In genomic region chr9:131651599-131651998, GRCh38 we compare ENCODE assay signal across 10 cellular contexts.
DNase-seq lines count a peak whose midpoint lies in the region; ATAC-seq and TF ChIP-seq lines count a peak whose summit lies in the region.
"Had no signal": no experiment of that assay in that cellular context is flagged by ENCODE, and none has a peak within 500 bp of the region (broad histone marks: within the 10 kb centered on the region; RNA-seq: fewer than 3 reads in every experiment).

No MANE protein-coding gene starts in this region.

- peaks cover 26% of the 10 kb centered on the region for H3K36me3 Mint-ChIP-seq in activated CD4-positive, alpha-beta T cell treated with anti-CD3 and anti-CD28 coated beads for 36 hours (ENCODE audit: low read depth)
- H3K36me3 Mint-ChIP-seq in stimulated activated memory B cell treated with anti-CD40 and anti-IgM and Interleukin-4, amounts not matched to agents 10 μg/mL and 1 μg/mL and 100 μg/mL, for 72 hours = peaks cover 52% of the 10 kb centered on the region

- no peaks in the 10 kb centered on the region for H3K9me3 Mint-ChIP-seq in activated CD4-positive, alpha-beta T cell treated with anti-CD3 and anti-CD28 coated beads for 36 hours (ENCODE audit: low read depth)
- no peaks in the 10 kb centered on the region for H3K9me3 Mint-ChIP-seq in stimulated activated memory B cell treated with anti-CD40 and anti-IgM and Interleukin-4, amounts not matched to agents 10 μg/mL and 1 μg/mL and 100 μg/mL, for 72 hours

- ATAC-seq in activated CD4-positive, alpha-beta T cell treated with anti-CD3 and anti-CD28 coated beads for 36 hours = peak; percentile 86
- no peak for ATAC-seq in stimulated activated memory B cell treated with anti-CD40 and anti-IgM and Interleukin-4, amounts not matched to agents 10 μg/mL and 1 μg/mL and 100 μg/mL, for 72 hours

- CTCF ChIA-PET in activated CD4-positive, alpha-beta T cell treated with anti-CD3 and anti-CD28 coated beads for 36 hours (lab: Charles Lee) = interaction anchor here (0.6 to 2.2 kb wide), 5 partner anchors 10 to 93 kb away, joined by 3 to 8 read pairs (median 5); no protein-coding TSS in a partner anchor
- CTCF ChIA-PET in RWPE1 (lab: Yijun Ruan, JAX) = interaction anchor here (0.6 to 1.3 kb wide), 2 partner anchors 45 to 742 kb away, joined by 3 to 5 read pairs; no protein-coding TSS in a partner anchor

- intact Hi-C loops in activated CD4-positive, alpha-beta T cell treated with anti-CD3 and anti-CD28 coated beads for 36 hours (cut with DNase I, micrococcal nuclease) = loop anchor here (1.0 to 10.0 kb wide), 3 partner anchors 9 to 353 kb away; no protein-coding TSS in a partner anchor

- H3K27ac Mint-ChIP-seq in activated CD4-positive, alpha-beta T cell treated with anti-CD3 and anti-CD28 coated beads for 36 hours = peak overlapping the region; percentile 76
- peak overlapping the region; percentile 75 for H3K27ac Mint-ChIP-seq in stimulated activated memory B cell treated with anti-CD40 and anti-IgM and Interleukin-4, amounts not matched to agents 10 μg/mL and 1 μg/mL and 100 μg/mL, for 72 hours
- H3K27ac Mint-ChIP-seq: progenitor cell of endocrine pancreas had no signal

- H3K27me3 Mint-ChIP-seq in activated CD4-positive, alpha-beta T cell treated with anti-CD3 and anti-CD28 coated beads for 36 hours = no peaks in the 10 kb centered on the region
- no peaks in the 10 kb centered on the region for H3K27me3 Mint-ChIP-seq in stimulated activated memory B cell treated with anti-CD40 and anti-IgM and Interleukin-4, amounts not matched to agents 10 μg/mL and 1 μg/mL and 100 μg/mL, for 72 hours
- H3K27me3 Mint-ChIP-seq: progenitor cell of endocrine pancreas had no signal

- H3K4me1 Mint-ChIP-seq in activated CD4-positive, alpha-beta T cell treated with anti-CD3 and anti-CD28 coated beads for 36 hours = peaks cover 62% of the 10 kb centered on the region
- peaks cover 66% of the 10 kb centered on the region for H3K4me1 Mint-ChIP-seq in stimulated activated memory B cell treated with anti-CD40 and anti-IgM and Interleukin-4, amounts not matched to agents 10 μg/mL and 1 μg/mL and 100 μg/mL, for 72 hours

- no peak for DNase-seq in activated CD4-positive, alpha-beta T cell treated with anti-CD3 and anti-CD28 coated beads for 36 hours
- no peak for DNase-seq in activated CD4-positive, alpha-beta T cell treated with anti-CD3 and anti-CD28 coated beads for 48 hours
- DNase-seq in RWPE1 (ENCODE audit: low spot score) = peak; percentile 68
- DNase-seq in fibroblast of gingiva (ENCODE audit: low read depth) = peak; percentile 84
- DNase-seq in GM03348 (ENCODE audit: low spot score) = no peak
- no peak for DNase-seq in GDM1 (lab: John Stamatoyannopoulos, UW)
- DNase-seq in effector CD8-positive, alpha-beta T cell (lab: John Stamatoyannopoulos, UW) = no peak
- DNase-seq: NCI-H1092 had no signal

- POLR2A ChIA-PET in activated CD4-positive, alpha-beta T cell treated with anti-CD3 and anti-CD28 coated beads for 36 hours (lab: Charles Lee) = interaction anchor here (0.5 to 1.0 kb wide), 2 partner anchors 10 to 16 kb away, joined by 3 read pairs; no protein-coding TSS in a partner anchor
- POLR2A ChIA-PET in RWPE1 (lab: Yijun Ruan, JAX; ENCODE audit: low non-redundant PET) = no interaction called here

- no peak for TF ChIP-seq CTCF in RWPE1 (conservative IDR thresholded peaks at IDR 0.05; ENCODE audit: low read depth)

- H3K4me3 Mint-ChIP-seq in activated CD4-positive, alpha-beta T cell treated with anti-CD3 and anti-CD28 coated beads for 36 hours = peak overlapping the region; percentile 11
- H3K4me3 Mint-ChIP-seq in stimulated activated memory B cell treated with anti-CD40 and anti-IgM and Interleukin-4, amounts not matched to agents 10 μg/mL and 1 μg/mL and 100 μg/mL, for 72 hours = no peak overlapping the region

- no peak overlapping the region for H3K27ac ChIP-seq in RWPE1

Comparison
In these comparisons a context has a peak if more than half of its experiments do, and no peak if none do; other contexts are left out.
1. DNase-seq: peak in RWPE1 (single experiment) and fibroblast of gingiva (single experiment); none in activated CD4-positive, alpha-beta T cell treated with anti-CD3 and anti-CD28 coated beads for 36 hours (single experiment), activated CD4-positive, alpha-beta T cell treated with anti-CD3 and anti-CD28 coated beads for 48 hours (single experiment), GM03348 (single experiment), GDM1 (single experiment) and effector CD8-positive, alpha-beta T cell (single experiment).